ENCODE assay signal across 1 cellular context in the genomic region with DNA sequence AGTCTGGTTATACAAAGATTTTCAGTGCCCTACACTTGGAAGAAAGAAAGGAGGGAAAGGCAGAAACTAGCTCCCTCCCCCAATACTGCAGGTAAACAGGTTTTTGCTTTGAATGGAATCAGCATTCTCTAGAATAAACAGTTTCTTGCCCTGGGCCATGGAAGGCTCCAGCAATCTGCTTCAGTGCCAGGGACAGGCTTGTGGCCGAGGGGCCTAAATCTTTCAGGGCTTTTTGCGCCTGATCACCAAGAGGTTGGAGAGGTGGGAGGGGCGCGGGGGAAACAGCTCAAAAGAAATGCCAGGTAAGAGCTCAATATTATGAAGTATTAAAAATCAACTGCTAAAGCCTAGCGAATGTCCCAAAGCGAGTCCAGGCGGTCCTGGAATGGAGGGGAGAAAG.
TF ChIP-seq lines count a peak whose summit lies in the region.

No MANE protein-coding gene starts in this region.

TF ChIP-seq in H1, 55 proteins besides CTCF, POLR2A, EP300 and RAD21:
- no peak for TF ChIP-seq RNF2 (IDR thresholded peaks at IDR 0.05; ENCODE audit: borderline replicate concordance, low read depth, low read length, missing control alignments, poor library complexity, severe bottlenecking)
- TF ChIP-seq POU5F1 (IDR thresholded peaks at IDR 0.05; ENCODE audit: low read depth, low read length), result no peak
- TF ChIP-seq KDM4A (IDR thresholded peaks at IDR 0.05; ENCODE audit: low read depth, low read length, severe bottlenecking), result no peak
- no peak for TF ChIP-seq YY1 (IDR thresholded peaks at IDR 0.05; ENCODE audit: low read depth, low read length)
- TF ChIP-seq, protein P1, sequence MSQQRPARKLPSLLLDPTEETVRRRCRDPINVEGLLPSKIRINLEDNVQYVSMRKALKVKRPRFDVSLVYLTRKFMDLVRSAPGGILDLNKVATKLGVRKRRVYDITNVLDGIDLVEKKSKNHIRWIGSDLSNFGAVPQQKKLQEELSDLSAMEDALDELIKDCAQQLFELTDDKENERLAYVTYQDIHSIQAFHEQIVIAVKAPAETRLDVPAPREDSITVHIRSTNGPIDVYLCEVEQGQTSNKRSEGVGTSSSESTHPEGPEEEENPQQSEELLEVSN (IDR thresholded peaks at IDR 0.05), result no peak
- no peak for TF ChIP-seq TBP (IDR thresholded peaks at IDR 0.05; ENCODE audit: low read depth, low read length)
- TF ChIP-seq ZNF274 (IDR thresholded peaks at IDR 0.05; ENCODE audit: borderline replicate concordance, extremely low read depth, low read length), result no peak
- TF ChIP-seq PHF8 (conservative IDR thresholded peaks at IDR 0.05; ENCODE audit: low read depth, low read length), result no peak
- TF ChIP-seq EZH2 (IDR thresholded peaks at IDR 0.05; ENCODE audit: low read depth, low read length, severe bottlenecking), result peak; percentile 42
- no peak for TF ChIP-seq MAFK (IDR thresholded peaks at IDR 0.05; ENCODE audit: low read depth, low read length)
- no peak for TF ChIP-seq SIX5 (IDR thresholded peaks at IDR 0.05; ENCODE audit: low read depth, low read length)
- TF ChIP-seq HDAC2 (IDR thresholded peaks at IDR 0.05; ENCODE audit: borderline replicate concordance in 1 of 2, low read depth in 2 of 2, low read length in 2 of 2), result no peak
- TF ChIP-seq ASH2L (IDR thresholded peaks at IDR 0.05; ENCODE audit: low read length), result peak; percentile 36
